Comparison of ENCODE assay signal across 8 cellular contexts in genomic region chr1:155277070-155277895, GRCh38. TPM values are rescaled to one million over a fixed set of nuclear protein-coding genes. Genes with fewer than 3 reads are reported as not detected.
A peak's percentile ranks its signal among the peaks of the same experiment; 100 is the strongest.
DNase-seq lines count a peak whose midpoint lies in the region; ATAC-seq, FAIRE-seq and TF ChIP-seq lines count a peak whose summit lies in the region.

Gene HCN3 (plus strand): TSS chr1:155277463. CDS start chr1:155277591, 128 bp downstream.

- no peak for FAIRE-seq in bronchial epithelial cell (lab: Jason Lieb, UNC)

- H3F3A ChIP-seq in smooth muscle cell (ENCODE audit: low read depth): peaks cover 4% of the 10 kb centered on the region

- H3K9ac ChIP-seq in smooth muscle cell (ENCODE audit: low read depth): no peak within 1 kb of the TSS

- H3K36me3 ChIP-seq in WERI-Rb-1 (peaks cover 29% of the 10 kb centered on the region), bronchial epithelial cell (ENCODE audit: control insufficient read depth, insufficient read depth, low read length) (no peaks in the 10 kb centered on the region), smooth muscle cell (ENCODE audit: low read depth) (no peaks in the 10 kb centered on the region)

- peak; percentile 71 for ATAC-seq in GM18907 (IDR thresholded peaks at IDR 0.05; ENCODE audit: unreplicated experiment)
- peak; percentile 58 for ATAC-seq in HG03159 (IDR thresholded peaks at IDR 0.05; ENCODE audit: unreplicated experiment)

- no peaks in the 10 kb centered on the region for H3K27me3 ChIP-seq in WERI-Rb-1 (ENCODE audit: insufficient read depth, low read depth, severe bottlenecking)
- no peaks in the 10 kb centered on the region for H3K27me3 ChIP-seq in bronchial epithelial cell (ENCODE audit: control insufficient read depth, insufficient read depth, low read length)
- H3K27me3 ChIP-seq in smooth muscle cell (ENCODE audit: low read depth): no peaks in the 10 kb centered on the region

- peak within 1 kb of the TSS; percentile 82 for H3K4me3 ChIP-seq in WERI-Rb-1 (ENCODE audit: low read depth, low read length)
- H3K4me3 ChIP-seq in bronchial epithelial cell (ENCODE audit: low read depth, low read length): peak within 1 kb of the TSS; percentile 63
- peak within 1 kb of the TSS; percentile 85 for H3K4me3 ChIP-seq in smooth muscle cell

- TF ChIP-seq CTCF in WERI-Rb-1 (IDR thresholded peaks at IDR 0.05; ENCODE audit: low read depth, low read length): peak; percentile 81
- TF ChIP-seq CTCF in bronchial epithelial cell (IDR thresholded peaks at IDR 0.05; ENCODE audit: insufficient read depth, low read length, severe bottlenecking): peak; percentile 54
- TF ChIP-seq CTCF in smooth muscle cell (IDR thresholded peaks at IDR 0.05; ENCODE audit: borderline replicate concordance, insufficient read depth, poor library complexity, severe bottlenecking): peak; percentile 72

- DNase-seq in ACHN: peak; percentile 98
- DNase-seq in NCI-H2227 (lab: John Stamatoyannopoulos, UW; ENCODE audit: unreplicated experiment): peak; percentile 99
- peak; percentile 100 for DNase-seq in WERI-Rb-1
- DNase-seq in bronchial epithelial cell (ENCODE audit: low read depth): peak; percentile 91
- peak; percentile 98 for DNase-seq in iPS-NIHi7 (ENCODE audit: extremely low spot score)
- DNase-seq in smooth muscle cell (lab: John Stamatoyannopoulos, UW; ENCODE audit: unreplicated experiment): peak; percentile 91

- H3K9me3 ChIP-seq in WERI-Rb-1 (ENCODE audit: severe bottlenecking) (no peaks in the 10 kb centered on the region), smooth muscle cell (replicated peaks; ENCODE audit: low read depth) (no peaks in the 10 kb centered on the region)

- peak within 1 kb of the TSS; percentile 79 for H3K27ac ChIP-seq in WERI-Rb-1
- no peak within 1 kb of the TSS for H3K27ac ChIP-seq in smooth muscle cell (ENCODE audit: low read depth)

- H2AFZ ChIP-seq in smooth muscle cell (ENCODE audit: low read depth): peak within 1 kb of the TSS; percentile 90

- 4% methylated on average over 36 of the region's 68 CpGs for WGBS in smooth muscle cell (ENCODE audit: low lambda C conversion rate)

- H3K4me1 ChIP-seq in smooth muscle cell (ENCODE audit: low read depth): peaks cover 20% of the 10 kb centered on the region

- peaks cover 6% of the 10 kb centered on the region for H4K20me1 ChIP-seq in smooth muscle cell (ENCODE audit: low read depth)

- in situ Hi-C loops in ACHN (cut with HindIII; ENCODE audit: low pct_ligation_motif_present, low pct_unique_long_range_greater_than_20kb, low sequenced_read_pairs): no loop called here

- H3K4me2 ChIP-seq in smooth muscle cell: peak within 1 kb of the TSS; percentile 100

- H3K79me2 ChIP-seq in smooth muscle cell (ENCODE audit: low read depth): peaks cover 9% of the 10 kb centered on the region

RNA-seq across cellular contexts. Expression of gene HCN3, which starts in this region (rescaled TPM):
- total RNA-seq in bronchial epithelial cell: 0.90 and 1.1 TPM in 2 replicates
- total RNA-seq in smooth muscle cell: 0.49 and 0.72 TPM in 2 replicates
- 1.2 and 1.6 TPM in 2 replicates for polyA plus RNA-seq in smooth muscle cell
